ENCODE assay signal across 15 cellular contexts in the genomic region with DNA sequence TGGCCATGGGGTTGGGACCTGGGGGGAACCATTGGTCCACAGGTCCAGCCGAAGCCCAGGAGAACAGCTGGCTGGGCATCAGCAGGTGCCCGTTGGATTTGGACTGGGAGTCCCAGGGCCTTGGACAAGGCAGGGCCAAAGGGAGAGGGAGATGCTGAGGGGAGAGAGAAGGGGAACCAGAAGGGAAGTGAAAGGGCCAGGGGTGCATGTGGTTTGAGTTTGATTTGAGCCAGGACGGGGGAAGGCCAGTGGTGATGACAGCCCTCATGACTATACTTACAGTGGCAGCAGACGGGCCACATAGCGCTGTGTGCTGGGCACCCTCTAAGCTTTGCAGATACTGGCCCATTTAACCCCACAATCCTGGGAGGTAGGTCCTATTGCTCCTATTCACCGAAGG. TPM values are rescaled to one million over a fixed set of nuclear protein-coding genes. Genes with fewer than 3 reads are reported as not detected.
DNase-seq lines count a peak whose midpoint lies in the region; ATAC-seq and TF ChIP-seq lines count a peak whose summit lies in the region.
"Had no signal": no experiment of that assay in that cellular context is flagged by ENCODE, and none has a peak within 500 bp of the region (broad histone marks: within the 10 kb centered on the region; RNA-seq: fewer than 3 reads in every experiment).

No MANE protein-coding gene starts in this region.

- H3K9me3 Mint-ChIP-seq in activated CD8-positive, alpha-beta memory T cell treated with anti-CD3 and anti-CD28 coated beads, Interleukin-2, amount 10 ng/mL, durations not matched to agents 7 days and 5 days (ENCODE audit: low read depth) = no peaks in the 10 kb centered on the region
- H3K9me3 Mint-ChIP-seq in progenitor cell of endocrine pancreas (ENCODE audit: low read depth) = no peaks in the 10 kb centered on the region

- TF ChIP-seq CTCF in progenitor cell of endocrine pancreas (IDR thresholded peaks at IDR 0.05; ENCODE audit: unreplicated experiment) = no peak

- H3K4me3 Mint-ChIP-seq in activated CD8-positive, alpha-beta memory T cell treated with anti-CD3 and anti-CD28 coated beads, Interleukin-2, amount 10 ng/mL, durations not matched to agents 7 days and 5 days = no peak overlapping the region
- peak overlapping the region; percentile 9 for H3K4me3 Mint-ChIP-seq in progenitor cell of endocrine pancreas (ENCODE audit: low read depth)

- CTCF ChIA-PET in activated CD8-positive, alpha-beta memory T cell treated with anti-CD3 and anti-CD28 coated beads, Interleukin-2, amount 10 ng/mL, durations not matched to agents 7 days and 5 days (lab: Charles Lee) = interaction anchor here (2.0 to 6.4 kb wide), 3 partner anchors 22 to 212 kb away, joined by 7 to 93 read pairs (median 7); a partner anchor contains a TSS

- peaks cover 28% of the 10 kb centered on the region for H3K4me1 Mint-ChIP-seq in activated CD8-positive, alpha-beta memory T cell treated with anti-CD3 and anti-CD28 coated beads, Interleukin-2, amount 10 ng/mL, durations not matched to agents 7 days and 5 days
- H3K4me1 Mint-ChIP-seq in progenitor cell of endocrine pancreas (ENCODE audit: low read depth) = peaks cover 2% of the 10 kb centered on the region

- H3K27ac Mint-ChIP-seq in activated CD8-positive, alpha-beta memory T cell treated with anti-CD3 and anti-CD28 coated beads, Interleukin-2, amount 10 ng/mL, durations not matched to agents 7 days and 5 days = peak overlapping the region; percentile 1
- H3K27ac Mint-ChIP-seq in progenitor cell of endocrine pancreas = no peak overlapping the region

- DNase-seq in activated CD8-positive, alpha-beta memory T cell treated with anti-CD3 and anti-CD28 coated beads, Interleukin-2, amount 10 ng/mL, durations not matched to agents 7 days and 5 days = no peak
- no peak for DNase-seq in activated CD8-positive, alpha-beta memory T cell treated with anti-CD3 and anti-CD28 coated beads, Interleukin-2, amount 50 U/mL, for 48 hours
- DNase-seq in SKM-1 (lab: John Stamatoyannopoulos, UW; ENCODE audit: unreplicated experiment) = peak; percentile 49
- DNase-seq in progenitor cell of endocrine pancreas (ENCODE audit: low spot score, unreplicated experiment) = no peak
- no peak for DNase-seq in COLO829 (ENCODE audit: low spot score)
- DNase-seq: dermis blood vessel endothelial cell, NCI-H2029 treated with DMSO at 0.1 percent for 48 hours had no signal

- H3K36me3 Mint-ChIP-seq in activated CD8-positive, alpha-beta memory T cell treated with anti-CD3 and anti-CD28 coated beads, Interleukin-2, amount 10 ng/mL, durations not matched to agents 7 days and 5 days = no peaks in the 10 kb centered on the region
- peaks cover 13% of the 10 kb centered on the region for H3K36me3 Mint-ChIP-seq in progenitor cell of endocrine pancreas (ENCODE audit: insufficient read depth)

- ATAC-seq in activated CD8-positive, alpha-beta memory T cell treated with anti-CD3 and anti-CD28 coated beads, Interleukin-2, amount 10 ng/mL, durations not matched to agents 7 days and 5 days = no peak
- ATAC-seq in HG02885 (IDR thresholded peaks at IDR 0.05; ENCODE audit: poor library complexity, unreplicated experiment) = peak; percentile 65
- ATAC-seq in GM19023 (IDR thresholded peaks at IDR 0.05; ENCODE audit: unreplicated experiment) = no peak
- ATAC-seq in GM19035 (IDR thresholded peaks at IDR 0.05; ENCODE audit: unreplicated experiment) = no peak

- peaks cover 7% of the 10 kb centered on the region for H3K27me3 Mint-ChIP-seq in activated CD8-positive, alpha-beta memory T cell treated with anti-CD3 and anti-CD28 coated beads, Interleukin-2, amount 10 ng/mL, durations not matched to agents 7 days and 5 days
- H3K27me3 Mint-ChIP-seq in progenitor cell of endocrine pancreas = peaks cover 20% of the 10 kb centered on the region

RNA-seq across cellular contexts. Expression of a gene that starts 18.8 kb away (rescaled TPM):
- total RNA-seq in activated CD8-positive, alpha-beta memory T cell treated with anti-CD3 and anti-CD28 coated beads, Interleukin-2, amount 10 ng/mL, durations not matched to agents 7 days and 5 days = 10 to 100 TPM; 29.3 to 32.8 TPM
- 330 and 335 TPM in 2 replicates for total RNA-seq in progenitor cell of endocrine pancreas

RNA-seq across cellular contexts. Expression of a gene that starts 25.4 kb away (rescaled TPM):
- 100 to 1,000 TPM; 432 to 986 TPM for total RNA-seq in activated CD8-positive, alpha-beta memory T cell treated with anti-CD3 and anti-CD28 coated beads, Interleukin-2, amount 10 ng/mL, durations not matched to agents 7 days and 5 days
- total RNA-seq in progenitor cell of endocrine pancreas = 13.6 and 14.3 TPM in 2 replicates

RNA-seq across cellular contexts. Expression of a gene that starts 35.4 kb away (rescaled TPM):
- total RNA-seq in activated CD8-positive, alpha-beta memory T cell treated with anti-CD3 and anti-CD28 coated beads, Interleukin-2, amount 10 ng/mL, durations not matched to agents 7 days and 5 days = not detected
- not detected in 2 replicates for total RNA-seq in progenitor cell of endocrine pancreas
- total RNA-seq: A673, dermis blood vessel endothelial cell, HT1080, mesenteric fat pad, SJSA1, skeletal muscle tissue had no signal

RNA-seq across cellular contexts. Expression of a gene that starts 38.8 kb away (rescaled TPM):
- total RNA-seq in activated CD8-positive, alpha-beta memory T cell treated with anti-CD3 and anti-CD28 coated beads, Interleukin-2, amount 10 ng/mL, durations not matched to agents 7 days and 5 days = 1 to 10 TPM in 1 of 2 experiments, under 1 TPM in 1; 0.61 to 1.6 TPM
- total RNA-seq in progenitor cell of endocrine pancreas = 83.8 and 87.4 TPM in 2 replicates

RNA-seq across cellular contexts. Expression of a gene that starts 56.8 kb away (rescaled TPM):
- not detected for total RNA-seq in activated CD8-positive, alpha-beta memory T cell treated with anti-CD3 and anti-CD28 coated beads, Interleukin-2, amount 10 ng/mL, durations not matched to agents 7 days and 5 days
- total RNA-seq in progenitor cell of endocrine pancreas = not detected in 2 replicates
- total RNA-seq: A673, dermis blood vessel endothelial cell, mesenteric fat pad had no signal

Comparison
In these comparisons a context has a peak if more than half of its experiments do, and no peak if none do; other contexts are left out.
1. RNA of a gene that starts 25.4 kb away (total RNA-seq): 432 to 986 TPM in activated CD8-positive, alpha-beta memory T cell treated with anti-CD3 and anti-CD28 coated beads, Interleukin-2, amount 10 ng/mL, durations not matched to agents 7 days and 5 days; 13.6 to 14.3 TPM in progenitor cell of endocrine pancreas; every median in the first group is over 10 times any median in the second.